8 cellular contexts compared by ENCODE assay signal in genomic region chr5:84255318-84255717, GRCh38.
DNase-seq lines count a peak whose midpoint lies in the region; ATAC-seq, FAIRE-seq and TF ChIP-seq lines count a peak whose summit lies in the region.

No MANE protein-coding gene starts in this region.

- in situ Hi-C loops in Panc1 (cut with HindIII; ENCODE audit: low pct_unique_long_range_greater_than_20kb, low sequenced_read_pairs) = no loop called here

- intact Hi-C loops in Panc1 (cut with micrococcal nuclease; ENCODE audit: unreplicated experiment) = no loop called here

- no peak for ATAC-seq in Panc1

- no peaks in the 10 kb centered on the region for H3K9me3 ChIP-seq in Panc1 (ENCODE audit: control insufficient read depth, insufficient read depth, low read depth, low read length)

- TF ChIP-seq POLR2A in GM12892 (IDR thresholded peaks at IDR 0.05; ENCODE audit: low read depth, low read length) = no peak

- BruUV-seq in Panc1 (replicated peaks; lab: Mats Ljungman, UMichigan) = no TSS peak

- H3K4me3 ChIP-seq in BJ (ENCODE audit: low read depth, low read length) (no peak overlapping the region), Panc1 (ENCODE audit: low read depth in 2 of 2, low read length in 2 of 2) (no peak overlapping the region)

- TF ChIP-seq CTCF in BJ (IDR thresholded peaks at IDR 0.05; ENCODE audit: insufficient read depth, low read depth, low read length) (peak; percentile 29; the same call in 1 of the 2 replicates), Panc1 (IDR thresholded peaks at IDR 0.05) (peak; percentile 17; the same call in 1 of the 2 replicates)

- no peaks in the 10 kb centered on the region for H3K27me3 ChIP-seq in BJ (ENCODE audit: control insufficient read depth, insufficient read depth, low read length)
- no peaks in the 10 kb centered on the region for H3K27me3 ChIP-seq in Panc1 (ENCODE audit: control insufficient read depth, insufficient read depth, low read length)

- CTCF ChIA-PET in BJ (lab: Yijun Ruan, JAX) = interaction anchor here (0.9 to 1.5 kb wide), 3 partner anchors 534 to 543 kb away, joined by 3 to 4 read pairs (median 4); partner anchors contain the start of gene HAPLN1
- CTCF ChIA-PET in Panc1 (lab: Charles Lee) = no interaction called here

- H3K36me3 ChIP-seq in BJ (ENCODE audit: control insufficient read depth, insufficient read depth, low read length) = no peaks in the 10 kb centered on the region
- no peaks in the 10 kb centered on the region for H3K36me3 ChIP-seq in Panc1 (ENCODE audit: control insufficient read depth, insufficient read depth, low read length)

- FAIRE-seq in GM12892 (lab: Jason Lieb, UNC) = no peak

- POLR2A ChIA-PET in BJ (lab: Charles Lee) = no interaction called here
- POLR2A ChIA-PET in Panc1 (lab: Charles Lee) = no interaction called here

- no peak overlapping the region for H3K27ac ChIP-seq in Panc1 (ENCODE audit: low read length)

- no peaks in the 10 kb centered on the region for H3K4me1 ChIP-seq in Panc1 (ENCODE audit: control insufficient read depth, insufficient read depth, low read length)

- DNase-seq in BJ (ENCODE audit: low read depth) = no peak
- DNase-seq in HCEC 1CT = peak; percentile 61
- DNase-seq in Panc1 (ENCODE audit: low read depth, low spot score) = no peak
- peak; percentile 57 for DNase-seq in glomerular visceral epithelial cell (ENCODE audit: extremely low spot score)
- no peak for DNase-seq in GM12892 (ENCODE audit: insufficient read length)
- no peak for DNase-seq in NK-92 (lab: John Stamatoyannopoulos, UW; ENCODE audit: unreplicated experiment)
- DNase-seq in activated gamma-delta T cell treated with Interleukin-2 at 50 U/mL for 16 hours = no peak
- DNase-seq in NCI-H128 (lab: John Stamatoyannopoulos, UW; ENCODE audit: unreplicated experiment) = no peak

Comparison
In these comparisons a context has a peak if more than half of its experiments do, and no peak if none do; other contexts are left out.
1. DNase-seq: peak in HCEC 1CT (single experiment) and glomerular visceral epithelial cell (single experiment); none in BJ (single experiment), Panc1 (single experiment), GM12892 (single experiment), NK-92 (single experiment), activated gamma-delta T cell treated with Interleukin-2 at 50 U/mL for 16 hours (single experiment) and NCI-H128 (single experiment).